Comparison of ENCODE assay signal across 1 cellular context in the genomic region with DNA sequence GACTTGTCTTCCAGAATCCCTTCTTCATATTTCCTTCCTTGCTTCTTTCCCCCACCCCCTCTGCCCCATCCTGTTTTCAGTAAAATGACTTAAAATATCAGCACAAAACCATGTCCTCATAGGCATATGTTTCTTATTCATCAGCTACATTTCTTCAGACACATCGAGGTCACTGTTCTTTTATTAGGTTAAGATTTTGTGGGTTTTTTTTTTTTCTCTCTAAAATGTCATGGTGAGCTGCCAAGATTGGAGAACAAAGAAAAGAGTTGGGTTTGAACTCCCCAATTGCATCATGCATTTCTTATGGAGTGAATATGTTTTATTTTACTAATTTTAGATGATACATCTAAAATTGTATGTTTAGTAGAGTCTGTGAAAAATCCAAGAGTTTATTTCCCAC.
A peak's percentile ranks its signal among the peaks of the same experiment; 100 is the strongest.
TF ChIP-seq lines count a peak whose summit lies in the region.

No MANE protein-coding gene starts in this region.

TF ChIP-seq in K562, 482 proteins besides CTCF, POLR2A, EP300 and RAD21 (continued from another document):
- TF ChIP-seq NCOR1 (IDR thresholded peaks at IDR 0.05) (no peak), ELF4 (CRISPR knock-in tag; IDR thresholded peaks at IDR 0.05) (no peak), CEBPG (CRISPR knock-in tag; IDR thresholded peaks at IDR 0.05) (no peak), CEBPG (tag; conservative IDR thresholded peaks at IDR 0.05 in 1 of 2, IDR thresholded peaks at IDR 0.05 in 1 of 2) (peak; percentile 47 to 69; a peak in 3 of 4 replicates), POLR2AphosphoS5 (IDR thresholded peaks at IDR 0.05; ENCODE audit: control insufficient read depth, insufficient read depth, low read depth, low read length) (no peak), GTF2E2 (tag; IDR thresholded peaks at IDR 0.05) (no peak), CEBPB (tag; IDR thresholded peaks at IDR 0.05) (0 out of 2 replicates have a peak, but pooled peaks have one; percentile 11), ATF3 (IDR thresholded peaks at IDR 0.05) (peak; percentile 47), ATF3 (CRISPR knock-in tag; conservative IDR thresholded peaks at IDR 0.05) (no peak)
TF ChIP-seq in K562: peak in this region for 3.
